ENCODE assay signal across 12 cellular contexts in genomic region chr9:131273146-131273545, GRCh38. TPM values are rescaled to one million over a fixed set of nuclear protein-coding genes. Genes with fewer than 3 reads are reported as not detected.
A peak's percentile ranks its signal among the peaks of the same experiment; 100 is the strongest.
DNase-seq lines count a peak whose midpoint lies in the region; ATAC-seq and TF ChIP-seq lines count a peak whose summit lies in the region.
"Had no signal": no experiment of that assay in that cellular context is flagged by ENCODE, and none has a peak within 500 bp of the region (broad histone marks: within the 10 kb centered on the region; RNA-seq: fewer than 3 reads in every experiment).

No MANE protein-coding gene starts in this region.

- POLR2A ChIA-PET in activated CD8-positive, alpha-beta T cell treated with anti-CD3 and anti-CD28 coated beads, Interleukin-2, amount 10 ng/mL, durations not matched to agents 7 days and 5 days (lab: Charles Lee): interaction anchor here (0.6 to 11.6 kb wide), 5 partner anchors 9 to 96 kb away, joined by 3 to 330 read pairs (median 6); no protein-coding TSS in a partner anchor

- H3K9me3 Mint-ChIP-seq in activated naive CD4-positive, alpha-beta T cell treated with anti-CD3 and anti-CD28 coated beads, Interleukin-2, amount 10 ng/mL, durations not matched to agents 7 days and 5 days: no peaks in the 10 kb centered on the region
- no peaks in the 10 kb centered on the region for H3K9me3 Mint-ChIP-seq in activated CD8-positive, alpha-beta T cell treated with anti-CD3 and anti-CD28 coated beads, Interleukin-2, amount 10 ng/mL, durations not matched to agents 7 days and 5 days (ENCODE audit: insufficient read depth)

- no peak for DNase-seq in activated naive CD4-positive, alpha-beta T cell treated with anti-CD3 and anti-CD28 coated beads, Interleukin-2, amount 10 ng/mL, durations not matched to agents 7 days and 5 days
- no peak for DNase-seq in activated naive CD4-positive, alpha-beta T cell treated with anti-CD3 and anti-CD28 coated beads, Interleukin-2, amount 50 U/mL, for 16 hours
- peak; percentile 49 for DNase-seq in activated CD8-positive, alpha-beta T cell treated with anti-CD3 and anti-CD28 coated beads, Interleukin-2, amount 10 ng/mL, durations not matched to agents 7 days and 5 days
- DNase-seq in right lobe of liver: peak in 1 of 3 donors; percentile 49
- no peak for DNase-seq in upper lobe of right lung
- no peak for DNase-seq in DMS53 treated with DMSO at 0.1 percent for 48 hours (lab: John Stamatoyannopoulos, UW; ENCODE audit: unreplicated experiment)
- no peak for DNase-seq in NCI-H2196 treated with DMSO at 0.1 percent for 48 hours (lab: John Stamatoyannopoulos, UW; ENCODE audit: unreplicated experiment)
- DNase-seq: COR-L47, GM23248 had no signal

- no peak for ATAC-seq in activated CD8-positive, alpha-beta T cell treated with anti-CD3 and anti-CD28 coated beads, Interleukin-2, amount 10 ng/mL, durations not matched to agents 7 days and 5 days
- ATAC-seq in right lobe of liver: peak in 2 of 4 donors; percentile 4 to 5
- peak; percentile 2 for ATAC-seq in upper lobe of right lung
- ATAC-seq in GM21423 (IDR thresholded peaks at IDR 0.05; ENCODE audit: unreplicated experiment): no peak

- WGBS in right lobe of liver (ENCODE audit: insufficient coverage, low coverage, low lambda C conversion rate, missing lambda C conversion rate): 41% methylated on average over 7 of the region's 15 CpGs

- peak overlapping the region; percentile 99 for H3K27ac Mint-ChIP-seq in activated naive CD4-positive, alpha-beta T cell treated with anti-CD3 and anti-CD28 coated beads, Interleukin-2, amount 10 ng/mL, durations not matched to agents 7 days and 5 days
- H3K27ac Mint-ChIP-seq in activated CD8-positive, alpha-beta T cell treated with anti-CD3 and anti-CD28 coated beads, Interleukin-2, amount 10 ng/mL, durations not matched to agents 7 days and 5 days: peak overlapping the region; percentile 99

- H3K27ac ChIP-seq in right lobe of liver (peak overlapping the region; percentile 15 to 87 (median 74)), upper lobe of right lung (peak overlapping the region; percentile 84)
- H3K27ac ChIP-seq: epithelial cell of prostate, GM23248 had no signal

- intact Hi-C loops in right lobe of liver (cut with DNase I) (no loop called here), upper lobe of right lung (cut with DNase I) (no loop called here)

- H3K27me3 ChIP-seq in right lobe of liver (no peaks in the 10 kb centered on the region), upper lobe of right lung (no peaks in the 10 kb centered on the region)

- H3K9me3 ChIP-seq in right lobe of liver (no peaks in the 10 kb centered on the region), upper lobe of right lung (no peaks in the 10 kb centered on the region)

- no peak for TF ChIP-seq CTCF in right lobe of liver (IDR thresholded peaks at IDR 0.05)
- TF ChIP-seq CTCF in upper lobe of right lung (IDR thresholded peaks at IDR 0.05): peak; percentile 5

- H3K4me3 ChIP-seq in right lobe of liver (peak overlapping the region; percentile 16 to 64 (median 32)), upper lobe of right lung (peak overlapping the region; percentile 67)
- H3K4me3 ChIP-seq: GM23248 had no signal

- peaks cover 4% of the 10 kb centered on the region for H3K27me3 Mint-ChIP-seq in activated naive CD4-positive, alpha-beta T cell treated with anti-CD3 and anti-CD28 coated beads, Interleukin-2, amount 10 ng/mL, durations not matched to agents 7 days and 5 days
- no peaks in the 10 kb centered on the region for H3K27me3 Mint-ChIP-seq in activated CD8-positive, alpha-beta T cell treated with anti-CD3 and anti-CD28 coated beads, Interleukin-2, amount 10 ng/mL, durations not matched to agents 7 days and 5 days (ENCODE audit: low read depth)

- CTCF ChIA-PET in activated naive CD4-positive, alpha-beta T cell treated with anti-CD3 and anti-CD28 coated beads, Interleukin-2, amount 10 ng/mL, durations not matched to agents 7 days and 5 days (lab: Charles Lee): interaction anchor here (0.7 to 4.7 kb wide), 4 partner anchors 14 to 93 kb away, joined by 3 to 25 read pairs (median 4); no protein-coding TSS in a partner anchor
- CTCF ChIA-PET in activated CD8-positive, alpha-beta T cell treated with anti-CD3 and anti-CD28 coated beads, Interleukin-2, amount 10 ng/mL, durations not matched to agents 7 days and 5 days (lab: Charles Lee): interaction anchor here (1.0 to 11.6 kb wide), 4 partner anchors 19 to 95 kb away, joined by 3 to 163 read pairs (median 13); no protein-coding TSS in a partner anchor

- peak overlapping the region; percentile 97 for H3K4me3 Mint-ChIP-seq in activated naive CD4-positive, alpha-beta T cell treated with anti-CD3 and anti-CD28 coated beads, Interleukin-2, amount 10 ng/mL, durations not matched to agents 7 days and 5 days
- peak overlapping the region; percentile 99 for H3K4me3 Mint-ChIP-seq in activated CD8-positive, alpha-beta T cell treated with anti-CD3 and anti-CD28 coated beads, Interleukin-2, amount 10 ng/mL, durations not matched to agents 7 days and 5 days

- TF ChIP-seq POLR2A in right lobe of liver (IDR thresholded peaks at IDR 0.05): no peak

- H3K4me1 Mint-ChIP-seq in activated naive CD4-positive, alpha-beta T cell treated with anti-CD3 and anti-CD28 coated beads, Interleukin-2, amount 10 ng/mL, durations not matched to agents 7 days and 5 days: peaks cover 41% of the 10 kb centered on the region
- peaks cover 37% of the 10 kb centered on the region for H3K4me1 Mint-ChIP-seq in activated CD8-positive, alpha-beta T cell treated with anti-CD3 and anti-CD28 coated beads, Interleukin-2, amount 10 ng/mL, durations not matched to agents 7 days and 5 days (ENCODE audit: low read depth)

- H3K36me3 Mint-ChIP-seq in activated naive CD4-positive, alpha-beta T cell treated with anti-CD3 and anti-CD28 coated beads, Interleukin-2, amount 10 ng/mL, durations not matched to agents 7 days and 5 days: peaks cover 68% of the 10 kb centered on the region
- peaks cover 76% of the 10 kb centered on the region for H3K36me3 Mint-ChIP-seq in activated CD8-positive, alpha-beta T cell treated with anti-CD3 and anti-CD28 coated beads, Interleukin-2, amount 10 ng/mL, durations not matched to agents 7 days and 5 days (ENCODE audit: low read depth)

- H3K36me3 ChIP-seq in right lobe of liver (no peaks in the 10 kb centered on the region), upper lobe of right lung (no peaks in the 10 kb centered on the region)

- no peaks in the 10 kb centered on the region for H3K4me1 ChIP-seq in right lobe of liver
- H3K4me1 ChIP-seq in upper lobe of right lung: peaks cover 29% of the 10 kb centered on the region

RNA-seq across cellular contexts. Expression of gene FAM78A, which starts 3.2 kb away (rescaled TPM):
- 100 to 1,000 TPM in 1 of 2 experiments, 10 to 100 TPM in 1; 99.2 to 101 TPM for total RNA-seq in activated CD8-positive, alpha-beta T cell treated with anti-CD3 and anti-CD28 coated beads, Interleukin-2, amount 10 ng/mL, durations not matched to agents 7 days and 5 days
- total RNA-seq in right lobe of liver (1 to 10 TPM in 4 of 6 experiments, under 1 TPM in 2; 0.92 to 2.4 (median 1.6) TPM), upper lobe of right lung (14.8 TPM)

RNA-seq across cellular contexts. Expression of gene PLPP7, which starts 16.4 kb away (rescaled TPM):
- total RNA-seq in activated CD8-positive, alpha-beta T cell treated with anti-CD3 and anti-CD28 coated beads, Interleukin-2, amount 10 ng/mL, durations not matched to agents 7 days and 5 days: under 1 TPM in 1 of 2 experiments, not detected in 1; 0.21 TPM
- under 1 TPM in 5 of 6 experiments, not detected in 1; 0.11 to 0.43 (median 0.22) TPM for total RNA-seq in right lobe of liver
- 1.5 TPM for total RNA-seq in upper lobe of right lung
- total RNA-seq: MCF 10A had no signal
